Comparison of ENCODE assay signal across 2 cellular contexts in the genomic region with DNA sequence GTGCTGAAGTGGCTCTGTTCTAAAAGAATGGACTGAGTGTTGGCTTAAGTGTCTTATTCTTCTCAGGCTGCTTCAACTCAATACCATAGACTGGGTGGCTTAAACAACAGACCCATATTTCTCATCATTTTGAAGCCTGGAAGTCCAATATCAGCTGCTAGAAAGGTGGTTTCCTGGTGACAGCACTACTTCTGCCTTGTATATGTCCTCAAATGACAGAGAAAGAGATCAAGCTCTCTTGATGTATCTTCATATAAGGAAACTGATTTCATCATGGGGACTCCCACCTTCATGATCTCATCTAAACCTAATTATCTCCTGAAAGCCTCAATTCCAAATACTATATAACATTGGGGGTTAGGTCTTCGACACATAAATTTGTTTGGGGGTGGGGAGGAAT.
TF ChIP-seq lines count a peak whose summit lies in the region.

No MANE protein-coding gene starts in this region.

TF ChIP-seq in SK-N-SH, 30 proteins besides CTCF, POLR2A, EP300 and RAD21 (continued from another document):
- TF ChIP-seq, protein P1, sequence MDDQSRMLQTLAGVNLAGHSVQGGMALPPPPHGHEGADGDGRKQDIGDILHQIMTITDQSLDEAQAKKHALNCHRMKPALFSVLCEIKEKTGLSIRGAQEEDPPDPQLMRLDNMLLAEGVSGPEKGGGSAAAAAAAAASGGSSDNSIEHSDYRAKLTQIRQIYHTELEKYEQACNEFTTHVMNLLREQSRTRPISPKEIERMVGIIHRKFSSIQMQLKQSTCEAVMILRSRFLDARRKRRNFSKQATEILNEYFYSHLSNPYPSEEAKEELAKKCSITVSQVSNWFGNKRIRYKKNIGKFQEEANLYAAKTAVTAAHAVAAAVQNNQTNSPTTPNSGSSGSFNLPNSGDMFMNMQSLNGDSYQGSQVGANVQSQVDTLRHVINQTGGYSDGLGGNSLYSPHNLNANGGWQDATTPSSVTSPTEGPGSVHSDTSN (IDR thresholded peaks at IDR 0.05), result no peak
- TF ChIP-seq ZBTB33 (IDR thresholded peaks at IDR 0.05; ENCODE audit: borderline replicate concordance, low read depth) (no peak), SIN3A (IDR thresholded peaks at IDR 0.05; ENCODE audit: borderline replicate concordance, low read depth, low read length) (no peak), REST (IDR thresholded peaks at IDR 0.05; ENCODE audit: low read depth, low read length) (no peak), SMC3 (IDR thresholded peaks at IDR 0.05; ENCODE audit: low read depth, low read length) (no peak), TCF12 (IDR thresholded peaks at IDR 0.05) (no peak), FOXJ3 (CRISPR knock-in tag; IDR thresholded peaks at IDR 0.05) (no peak), NRF1 (IDR thresholded peaks at IDR 0.05; ENCODE audit: low read depth, low read length) (no peak), YY1 (IDR thresholded peaks at IDR 0.05; ENCODE audit: low read depth) (no peak), GATA2 (CRISPR knock-in tag; IDR thresholded peaks at IDR 0.05) (no peak), TAF1 (IDR thresholded peaks at IDR 0.05; ENCODE audit: borderline replicate concordance, low read depth, low read length) (no peak), NFIC (IDR thresholded peaks at IDR 0.05; ENCODE audit: borderline replicate concordance) (no peak)

TF ChIP-seq in SK-N-SH treated with all-trans-retinoic acid at 6 μM for 48 hours, 23 proteins besides CTCF, POLR2A, EP300 and RAD21 (continued from another document):
- no peak for TF ChIP-seq CSRNP3 (CRISPR knock-in tag; IDR thresholded peaks at IDR 0.05)
- TF ChIP-seq RARB (CRISPR knock-in tag; IDR thresholded peaks at IDR 0.05), result no peak
- no peak for TF ChIP-seq TOX (CRISPR knock-in tag; IDR thresholded peaks at IDR 0.05; ENCODE audit: borderline replicate concordance)
- TF ChIP-seq ZFP30 (CRISPR knock-in tag; IDR thresholded peaks at IDR 0.05), result no peak
- TF ChIP-seq ZNF565 (CRISPR knock-in tag; conservative IDR thresholded peaks at IDR 0.05; ENCODE audit: low read depth), result no peak
- TF ChIP-seq BACH2 (CRISPR knock-in tag; IDR thresholded peaks at IDR 0.05; ENCODE audit: borderline replicate concordance), result no peak
